Comparison of ENCODE assay signal across 8 cellular contexts in genomic region chr1:27152004-27152828, GRCh38. TPM values are rescaled to one million over a fixed set of nuclear protein-coding genes. Genes with fewer than 3 reads are reported as not detected.
DNase-seq lines count a peak whose midpoint lies in the region; ATAC-seq and TF ChIP-seq lines count a peak whose summit lies in the region.

No MANE protein-coding gene starts in this region.

- H3K9me3 Mint-ChIP-seq in T-helper 1 cell treated with Interleukin-12 subunit alpha and Interleukin-12 subunit beta and Interleukin-4 antibody, amounts not matched to agents 30 μg/mL and 1 μg/mL, for 36 hours = no peaks in the 10 kb centered on the region

- no peaks in the 10 kb centered on the region for H3K36me3 Mint-ChIP-seq in T-helper 1 cell treated with Interleukin-12 subunit alpha and Interleukin-12 subunit beta and Interleukin-4 antibody, amounts not matched to agents 30 μg/mL and 1 μg/mL, for 36 hours (ENCODE audit: low read depth)

- peak overlapping the region; percentile 91 for H3K4me3 Mint-ChIP-seq in T-helper 1 cell treated with Interleukin-12 subunit alpha and Interleukin-12 subunit beta and Interleukin-4 antibody, amounts not matched to agents 30 μg/mL and 1 μg/mL, for 36 hours

- no peaks in the 10 kb centered on the region for H3K36me3 ChIP-seq in adrenal gland (replicated peaks in 1 of 2)
- peaks cover 0 to 4% of the 10 kb centered on the region in 2 donors for H3K36me3 ChIP-seq in left lung
- no peaks in the 10 kb centered on the region for H3K36me3 ChIP-seq in thymus (ENCODE audit: control insufficient read depth, insufficient read depth)

- H3K27ac Mint-ChIP-seq in T-helper 1 cell treated with Interleukin-12 subunit alpha and Interleukin-12 subunit beta and Interleukin-4 antibody, amounts not matched to agents 30 μg/mL and 1 μg/mL, for 36 hours = no peak overlapping the region

- H3K4me1 Mint-ChIP-seq in T-helper 1 cell treated with Interleukin-12 subunit alpha and Interleukin-12 subunit beta and Interleukin-4 antibody, amounts not matched to agents 30 μg/mL and 1 μg/mL, for 36 hours (ENCODE audit: low read depth) = peaks cover 63% of the 10 kb centered on the region

- DNase-seq in T-helper 1 cell (no peak), adrenal gland (peak; percentile 45 to 78 (median 60)), left lung (no peak), foreskin melanocyte (no peak), NAMALWA (ENCODE audit: low spot score) (no peak)

- H3K4me1 ChIP-seq in adrenal gland (replicated peaks in 1 of 2) = peaks cover 27 to 68% of the 10 kb centered on the region in 2 donors
- peaks cover 35 to 73% of the 10 kb centered on the region in 2 donors for H3K4me1 ChIP-seq in left lung
- peaks cover 27% of the 10 kb centered on the region for H3K4me1 ChIP-seq in thymus (ENCODE audit: control insufficient read depth, insufficient read depth, low read length)

- no peak for TF ChIP-seq POLR2A in adrenal gland (IDR thresholded peaks at IDR 0.05)

- no peaks in the 10 kb centered on the region for H3K27me3 Mint-ChIP-seq in T-helper 1 cell treated with Interleukin-12 subunit alpha and Interleukin-12 subunit beta and Interleukin-4 antibody, amounts not matched to agents 30 μg/mL and 1 μg/mL, for 36 hours (ENCODE audit: low read depth)

- intact Hi-C loops in adrenal gland (cut with DNase I) (loop anchor here in 1 of 2 donors (5.0 kb wide), 1 partner anchor 35 kb away; no protein-coding TSS in a partner anchor), left lung (cut with DNase I) (no loop called here)

- H3K27me3 ChIP-seq in adrenal gland (no peaks in the 10 kb centered on the region), left lung (no peaks in the 10 kb centered on the region), thymus (ENCODE audit: control insufficient read depth, insufficient read depth) (no peaks in the 10 kb centered on the region)

- ATAC-seq in left lung = peak; percentile 10
- ATAC-seq in HG03460 (IDR thresholded peaks at IDR 0.05; ENCODE audit: unreplicated experiment) = no peak

- H3K9me3 ChIP-seq in adrenal gland (replicated peaks in 1 of 3) (no peaks in the 10 kb centered on the region), left lung (no peaks in the 10 kb centered on the region), thymus (ENCODE audit: control insufficient read depth) (no peaks in the 10 kb centered on the region)

- peak overlapping the region in 1 of 4 donors; percentile 78 for H3K4me3 ChIP-seq in adrenal gland
- peak overlapping the region; percentile 68 to 72 for H3K4me3 ChIP-seq in left lung
- H3K4me3 ChIP-seq in thymus (ENCODE audit: low read length) = no peak overlapping the region

- H3K27ac ChIP-seq in adrenal gland (peak overlapping the region in 4 of 5 donors; percentile 11 to 91 (median 81)), left lung (peak overlapping the region in 1 of 2 donors; percentile 89), thymus (ENCODE audit: low read depth) (peak overlapping the region; percentile 9)

- TF ChIP-seq CTCF in adrenal gland (IDR thresholded peaks at IDR 0.05) = peak in 1 of 6 experiments; percentile 4
- no peak for TF ChIP-seq CTCF in left lung (IDR thresholded peaks at IDR 0.05)

- WGBS in adrenal gland, 4 donors = 40 to 66% (median 44%) methylated on average over 4 to 7 of the region's 7 CpGs
- WGBS in thymus = 87% methylated on average over 7 of the region's 7 CpGs

RNA-seq across cellular contexts. Expression of gene SLC9A1, which starts 2.7 kb away (rescaled TPM):
- total RNA-seq in adrenal gland (10 to 100 TPM; 12.6 to 44.0 (median 28.4) TPM), left lung (10 to 100 TPM; 47.1 to 63.8 TPM)
- polyA plus RNA-seq in adrenal gland (10 to 100 TPM; 16.3 to 49.0 (median 30.0) TPM), thymus (11.1 TPM)

Comparison
In these comparisons a context has a peak if more than half of its experiments do, and no peak if none do; other contexts are left out.
1. DNase-seq: peak in adrenal gland (7 of 7); none in T-helper 1 cell (0 of 5), left lung (0 of 2), foreskin melanocyte (single experiment) and NAMALWA (single experiment).